12 cellular contexts compared by ENCODE assay signal in genomic region chr1:58805716-58806571, GRCh38. TPM values are rescaled to one million over a fixed set of nuclear protein-coding genes. Genes with fewer than 3 reads are reported as not detected.
A peak's percentile ranks its signal among the peaks of the same experiment; 100 is the strongest.
DNase-seq lines count a peak whose midpoint lies in the region; ATAC-seq and TF ChIP-seq lines count a peak whose summit lies in the region.
"Had no signal": no experiment of that assay in that cellular context is flagged by ENCODE, and none has a peak within 500 bp of the region (broad histone marks: within the 10 kb centered on the region; RNA-seq: fewer than 3 reads in every experiment).

No MANE protein-coding gene starts in this region.

- CTCF ChIA-PET in RWPE1 (lab: Yijun Ruan, JAX): no interaction called here

- H3K4me1 Mint-ChIP-seq in activated T-helper 2 cell treated with anti-CD3 and anti-CD28 coated beads, Interferon-gamma antibody, Interleukin-2, Interleukin-4, amounts not matched to agents 10 μg/mL and 5 μg/mL and 100 μg/mL, durations not matched to agents 14 hours and 24 hours and 36 hours (ENCODE audit: low read depth): peaks cover 9% of the 10 kb centered on the region

- H3K9me3 ChIP-seq in esophagus (ENCODE audit: control insufficient read depth in 2 of 2, insufficient read depth in 1 of 2, low read depth in 1 of 2, low read length in 1 of 2): no peaks in the 10 kb centered on the region
- H3K9me3 ChIP-seq: tibial artery had no signal

- ATAC-seq in GM18868 (IDR thresholded peaks at IDR 0.05; ENCODE audit: unreplicated experiment) (peak; percentile 58), GM21529 (IDR thresholded peaks at IDR 0.05; ENCODE audit: unreplicated experiment) (peak; percentile 73), HG03280 (IDR thresholded peaks at IDR 0.05; ENCODE audit: unreplicated experiment) (peak; percentile 55)

- DNase-seq in C1 segment of cervical spinal cord (lab: John Stamatoyannopoulos, UW): no peak
- no peak for DNase-seq in activated T-helper 2 cell treated with anti-CD3 and anti-CD28 coated beads, Interferon-gamma antibody, Interleukin-2, Interleukin-4, amounts not matched to agents 10 μg/mL and 5 μg/mL and 100 μg/mL, durations not matched to agents 14 hours and 24 hours and 36 hours (ENCODE audit: low spot score)
- no peak for DNase-seq in NCI-H526 treated with DMSO at 0.1 percent for 48 hours (lab: John Stamatoyannopoulos, UW)
- no peak for DNase-seq in RWPE1 (ENCODE audit: low spot score)
- DNase-seq: NK-92 treated with Interleukin-12 subunit alpha and Interleukin-12 subunit beta, amount 100 ng/mL, for 24 hours; stimulated activated CD4-positive, alpha-beta T cell treated with anti-CD3 and anti-CD28 coated beads, Interleukin-12 subunit alpha, Interleukin-12 subunit beta, amount 100 ng/mL, for 4 hours; tibial artery had no signal

- no peaks in the 10 kb centered on the region for H3K9me3 Mint-ChIP-seq in activated T-helper 2 cell treated with anti-CD3 and anti-CD28 coated beads, Interferon-gamma antibody, Interleukin-2, Interleukin-4, amounts not matched to agents 10 μg/mL and 5 μg/mL and 100 μg/mL, durations not matched to agents 14 hours and 24 hours and 36 hours

- H3K27me3 Mint-ChIP-seq in activated T-helper 2 cell treated with anti-CD3 and anti-CD28 coated beads, Interferon-gamma antibody, Interleukin-2, Interleukin-4, amounts not matched to agents 10 μg/mL and 5 μg/mL and 100 μg/mL, durations not matched to agents 14 hours and 24 hours and 36 hours (ENCODE audit: low read depth): no peaks in the 10 kb centered on the region

- intact Hi-C loops in activated T-helper 2 cell treated with anti-CD3 and anti-CD28 coated beads, Interferon-gamma antibody, Interleukin-2, Interleukin-4, amounts not matched to agents 10 μg/mL and 5 μg/mL and 100 μg/mL, durations not matched to agents 14 hours and 24 hours and 36 hours (cut with micrococcal nuclease): no loop called here

- H3K27ac Mint-ChIP-seq in activated T-helper 2 cell treated with anti-CD3 and anti-CD28 coated beads, Interferon-gamma antibody, Interleukin-2, Interleukin-4, amounts not matched to agents 10 μg/mL and 5 μg/mL and 100 μg/mL, durations not matched to agents 14 hours and 24 hours and 36 hours: no peak overlapping the region

- peaks cover 2 to 6% of the 10 kb centered on the region in 2 donors for H3K4me1 ChIP-seq in esophagus (ENCODE audit: control insufficient read depth in 2 of 2, insufficient read depth in 2 of 2, low read length in 1 of 2)

- no peaks in the 10 kb centered on the region for H3K36me3 Mint-ChIP-seq in activated T-helper 2 cell treated with anti-CD3 and anti-CD28 coated beads, Interferon-gamma antibody, Interleukin-2, Interleukin-4, amounts not matched to agents 10 μg/mL and 5 μg/mL and 100 μg/mL, durations not matched to agents 14 hours and 24 hours and 36 hours (ENCODE audit: low read depth)

- H3K4me3 Mint-ChIP-seq in activated T-helper 2 cell treated with anti-CD3 and anti-CD28 coated beads, Interferon-gamma antibody, Interleukin-2, Interleukin-4, amounts not matched to agents 10 μg/mL and 5 μg/mL and 100 μg/mL, durations not matched to agents 14 hours and 24 hours and 36 hours (ENCODE audit: low read depth): no peak overlapping the region

- 77 to 83% methylated on average over 11 of the region's 11 CpGs for WGBS in esophagus, 2 donors

- POLR2A ChIA-PET in RWPE1 (lab: Yijun Ruan, JAX; ENCODE audit: low non-redundant PET): no interaction called here

- no peaks in the 10 kb centered on the region for H3K36me3 ChIP-seq in esophagus (ENCODE audit: control insufficient read depth in 2 of 2, insufficient read depth in 2 of 2, low read length in 1 of 2)
- H3K36me3 ChIP-seq: tibial artery had no signal

- no peak for TF ChIP-seq CTCF in RWPE1 (conservative IDR thresholded peaks at IDR 0.05; ENCODE audit: low read depth)

- H3K27ac ChIP-seq in esophagus (ENCODE audit: low read depth in 2 of 2, low read length in 1 of 2) (peak overlapping the region; percentile 8 to 42), RWPE1 (no peak overlapping the region)
- H3K27ac ChIP-seq: tibial artery, VCaP had no signal

- H3K4me3 ChIP-seq in esophagus (ENCODE audit: low read depth in 1 of 2, low read length in 2 of 2): no peak overlapping the region
- H3K4me3 ChIP-seq: tibial artery had no signal

- H3K27me3 ChIP-seq in esophagus (ENCODE audit: control insufficient read depth in 1 of 2, insufficient read depth in 2 of 2, low read length in 2 of 2): no peaks in the 10 kb centered on the region
- H3K27me3 ChIP-seq: tibial artery had no signal

RNA-seq across cellular contexts. Expression of gene JUN, which starts 22.1 kb away (rescaled TPM):
- polyA plus RNA-seq in esophagus: 10 to 100 TPM; 31.2 to 42.9 TPM
- total RNA-seq in activated T-helper 2 cell treated with anti-CD3 and anti-CD28 coated beads, Interferon-gamma antibody, Interleukin-2, Interleukin-4, amounts not matched to agents 10 μg/mL and 5 μg/mL and 100 μg/mL, durations not matched to agents 14 hours and 24 hours and 36 hours: 29.5 and 30.2 TPM in 2 replicates
